Comparison of ENCODE assay signal across 8 cellular contexts in the genomic region with DNA sequence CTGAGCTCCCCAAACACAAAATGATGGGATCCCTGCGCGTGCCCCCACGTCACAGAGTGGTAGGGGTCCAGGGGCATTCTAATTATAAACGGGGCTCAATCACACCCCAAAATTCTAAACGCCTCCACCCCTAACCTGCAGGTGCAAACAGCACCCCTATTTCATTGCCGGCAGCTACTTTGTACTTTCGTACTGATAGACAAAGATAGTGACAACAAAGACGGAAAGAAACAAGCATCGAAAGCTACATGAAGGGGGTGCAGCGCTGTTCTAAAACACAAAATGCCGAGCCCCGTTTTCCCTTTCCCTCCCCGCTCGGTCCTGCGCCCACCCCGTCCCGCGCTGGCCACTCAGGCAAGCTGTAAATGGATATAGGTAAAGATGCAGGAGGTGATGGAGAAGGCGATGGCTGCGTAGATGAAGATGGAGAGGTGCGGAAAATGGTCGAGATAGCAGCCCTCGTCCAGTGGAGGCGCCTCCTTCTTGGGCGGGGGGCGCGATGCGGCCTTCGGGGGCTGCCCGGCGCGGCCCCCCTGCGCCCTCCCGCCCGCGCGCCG. TPM values are rescaled to one million over a fixed set of nuclear protein-coding genes. Genes with fewer than 3 reads are reported as not detected.
DNase-seq lines count a peak whose midpoint lies in the region; ATAC-seq and TF ChIP-seq lines count a peak whose summit lies in the region.

No MANE protein-coding gene starts in this region.

- peak; percentile 13 for DNase-seq in AG08395 (ENCODE audit: low spot score)
- DNase-seq in MCF 10A (ENCODE audit: unreplicated experiment) = no peak
- peak; percentile 4 for DNase-seq in medulla oblongata (ENCODE audit: extremely low spot score)
- DNase-seq in tibial artery = no peak
- DNase-seq in NCI-H345 treated with DMSO at 0.1 percent for 48 hours (lab: John Stamatoyannopoulos, UW; ENCODE audit: unreplicated experiment) = no peak
- DNase-seq in NCI-H1436 (lab: John Stamatoyannopoulos, UW) = no peak

- TF ChIP-seq CTCF in HEK293 (tag by site-specific recombination; IDR thresholded peaks at IDR 0.05) = no peak
- no peak for TF ChIP-seq CTCF in MCF 10A (IDR thresholded peaks at IDR 0.05; ENCODE audit: unreplicated experiment)
- TF ChIP-seq CTCF in tibial artery (IDR thresholded peaks at IDR 0.05) = no peak

- no peak overlapping the region; the same call in 1 of the 2 replicates for H3K27ac ChIP-seq in HEK293 (ENCODE audit: extremely low read depth, low read depth, low read length)
- H3K27ac ChIP-seq in tibial artery = peak overlapping the region in 1 of 2 donors; percentile 15

- POLR2A ChIA-PET in HEK293 (lab: Yijun Ruan, JAX) = interaction anchor here (0.8 to 8.3 kb wide), 10 partner anchors 9 to 309 kb away, joined by 3 to 73 read pairs (median 4); a partner anchor contains a TSS
- POLR2A ChIA-PET in MCF 10A (lab: Yijun Ruan, JAX) = interaction anchor here (1.1 to 2.0 kb wide), 3 partner anchors 12 to 20 kb away, joined by 3 to 4 read pairs (median 4); a partner anchor contains a TSS

- H3K9me3 Mint-ChIP-seq in MCF 10A (ENCODE audit: unreplicated experiment) = no peaks in the 10 kb centered on the region

- H3K4me1 ChIP-seq in HEK293 (ENCODE audit: control insufficient read depth, insufficient read depth, low read length) (peaks cover 3% of the 10 kb centered on the region; the same call in 1 of the 2 replicates), tibial artery (peaks cover 0 to 24% (median 18%) of the 10 kb centered on the region in 4 donors)

- peak overlapping the region; percentile 67 for H3K4me3 Mint-ChIP-seq in MCF 10A (ENCODE audit: unreplicated experiment)

- H3K4me3 ChIP-seq in HEK293 (ENCODE audit: low read depth, low read length) (peak overlapping the region; percentile 60), tibial artery (peak overlapping the region; percentile 54 to 69)

- ATAC-seq in HG02623 (IDR thresholded peaks at IDR 0.05; ENCODE audit: unreplicated experiment) = no peak

- peaks cover 11% of the 10 kb centered on the region for H3K27me3 Mint-ChIP-seq in MCF 10A (ENCODE audit: insufficient read depth, unreplicated experiment)

- no peaks in the 10 kb centered on the region for H3K36me3 Mint-ChIP-seq in MCF 10A (ENCODE audit: insufficient read depth, unreplicated experiment)

- H3K36me3 ChIP-seq in HEK293 (ENCODE audit: control insufficient read depth in 2 of 2, insufficient read depth in 1 of 2, low read length in 2 of 2) (no peaks in the 10 kb centered on the region; a peak in 1 of 3 replicates), tibial artery (peaks cover 0 to under 1% (median 0%) of the 10 kb centered on the region in 3 donors)

- intact Hi-C loops in MCF 10A (cut with micrococcal nuclease) (no loop called here), tibial artery (cut with DNase I; ENCODE audit: low total_unique reads) (no loop called here)

- H3K4me1 Mint-ChIP-seq in MCF 10A (ENCODE audit: insufficient read depth, unreplicated experiment) = peaks cover 5% of the 10 kb centered on the region

- CTCF ChIA-PET in HEK293 (lab: Yijun Ruan, JAX) (interaction anchor here (0.6 to 1.6 kb wide), 5 partner anchors 16 to 714 kb away, joined by 3 to 7 read pairs (median 3); no protein-coding TSS in a partner anchor), MCF 10A (lab: Yijun Ruan, JAX) (interaction anchor here (0.8 to 1.2 kb wide), 2 partner anchors 87 to 95 kb away, joined by 3 read pairs; no protein-coding TSS in a partner anchor)

- BruUV-seq in MCF 10A (replicated peaks; lab: Mats Ljungman, UMichigan) = no TSS peak

- H3K27ac Mint-ChIP-seq in MCF 10A (ENCODE audit: low read depth, unreplicated experiment) = no peak overlapping the region

- H3K27me3 ChIP-seq in tibial artery = peaks cover 0 to 12% of the 10 kb centered on the region in 2 donors

- H3K9me3 ChIP-seq in HEK293 (ENCODE audit: control insufficient read depth, insufficient read depth, low read depth, low read length) = no peaks in the 10 kb centered on the region
- no peaks in the 10 kb centered on the region for H3K9me3 ChIP-seq in tibial artery

TF ChIP-seq in HEK293, 187 proteins besides CTCF, POLR2A, EP300 and RAD21:
- TF ChIP-seq, protein P1, sequence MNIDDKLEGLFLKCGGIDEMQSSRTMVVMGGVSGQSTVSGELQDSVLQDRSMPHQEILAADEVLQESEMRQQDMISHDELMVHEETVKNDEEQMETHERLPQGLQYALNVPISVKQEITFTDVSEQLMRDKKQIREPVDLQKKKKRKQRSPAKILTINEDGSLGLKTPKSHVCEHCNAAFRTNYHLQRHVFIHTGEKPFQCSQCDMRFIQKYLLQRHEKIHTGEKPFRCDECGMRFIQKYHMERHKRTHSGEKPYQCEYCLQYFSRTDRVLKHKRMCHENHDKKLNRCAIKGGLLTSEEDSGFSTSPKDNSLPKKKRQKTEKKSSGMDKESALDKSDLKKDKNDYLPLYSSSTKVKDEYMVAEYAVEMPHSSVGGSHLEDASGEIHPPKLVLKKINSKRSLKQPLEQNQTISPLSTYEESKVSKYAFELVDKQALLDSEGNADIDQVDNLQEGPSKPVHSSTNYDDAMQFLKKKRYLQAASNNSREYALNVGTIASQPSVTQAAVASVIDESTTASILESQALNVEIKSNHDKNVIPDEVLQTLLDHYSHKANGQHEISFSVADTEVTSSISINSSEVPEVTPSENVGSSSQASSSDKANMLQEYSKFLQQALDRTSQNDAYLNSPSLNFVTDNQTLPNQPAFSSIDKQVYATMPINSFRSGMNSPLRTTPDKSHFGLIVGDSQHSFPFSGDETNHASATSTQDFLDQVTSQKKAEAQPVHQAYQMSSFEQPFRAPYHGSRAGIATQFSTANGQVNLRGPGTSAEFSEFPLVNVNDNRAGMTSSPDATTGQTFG (tag by site-specific recombination; IDR thresholded peaks at IDR 0.05; ENCODE audit: borderline replicate concordance) = no peak
- TF ChIP-seq ZNF624 (tag by site-specific recombination; IDR thresholded peaks at IDR 0.05) (no peak), ZNF701 (tag by site-specific recombination; IDR thresholded peaks at IDR 0.05) (no peak), ZNF654 (tag by site-specific recombination; IDR thresholded peaks at IDR 0.05; ENCODE audit: low read depth) (no peak), ZNF311 (tag by site-specific recombination; IDR thresholded peaks at IDR 0.05; ENCODE audit: borderline replicate concordance) (no peak)
- TF ChIP-seq, protein P2, sequence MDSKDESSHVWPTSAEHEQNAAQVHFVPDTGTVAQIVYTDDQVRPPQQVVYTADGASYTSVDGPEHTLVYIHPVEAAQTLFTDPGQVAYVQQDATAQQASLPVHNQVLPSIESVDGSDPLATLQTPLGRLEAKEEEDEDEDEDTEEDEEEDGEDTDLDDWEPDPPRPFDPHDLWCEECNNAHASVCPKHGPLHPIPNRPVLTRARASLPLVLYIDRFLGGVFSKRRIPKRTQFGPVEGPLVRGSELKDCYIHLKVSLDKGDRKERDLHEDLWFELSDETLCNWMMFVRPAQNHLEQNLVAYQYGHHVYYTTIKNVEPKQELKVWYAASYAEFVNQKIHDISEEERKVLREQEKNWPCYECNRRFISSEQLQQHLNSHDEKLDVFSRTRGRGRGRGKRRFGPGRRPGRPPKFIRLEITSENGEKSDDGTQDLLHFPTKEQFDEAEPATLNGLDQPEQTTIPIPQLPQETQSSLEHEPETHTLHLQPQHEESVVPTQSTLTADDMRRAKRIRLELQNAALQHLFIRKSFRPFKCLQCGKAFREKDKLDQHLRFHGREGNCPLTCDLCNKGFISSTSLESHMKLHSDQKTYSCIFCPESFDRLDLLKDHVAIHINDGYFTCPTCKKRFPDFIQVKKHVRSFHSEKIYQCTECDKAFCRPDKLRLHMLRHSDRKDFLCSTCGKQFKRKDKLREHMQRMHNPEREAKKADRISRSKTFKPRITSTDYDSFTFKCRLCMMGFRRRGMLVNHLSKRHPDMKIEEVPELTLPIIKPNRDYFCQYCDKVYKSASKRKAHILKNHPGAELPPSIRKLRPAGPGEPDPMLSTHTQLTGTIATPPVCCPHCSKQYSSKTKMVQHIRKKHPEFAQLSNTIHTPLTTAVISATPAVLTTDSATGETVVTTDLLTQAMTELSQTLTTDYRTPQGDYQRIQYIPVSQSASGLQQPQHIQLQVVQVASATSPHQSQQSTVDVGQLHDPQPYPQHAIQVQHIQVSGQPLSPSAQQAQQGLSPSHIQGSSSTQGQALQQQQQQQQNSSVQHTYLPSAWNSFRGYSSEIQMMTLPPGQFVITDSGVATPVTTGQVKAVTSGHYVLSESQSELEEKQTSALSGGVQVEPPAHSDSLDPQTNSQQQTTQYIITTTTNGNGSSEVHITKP (tag by site-specific recombination; IDR thresholded peaks at IDR 0.05) = no peak
- TF ChIP-seq, protein P3, sequence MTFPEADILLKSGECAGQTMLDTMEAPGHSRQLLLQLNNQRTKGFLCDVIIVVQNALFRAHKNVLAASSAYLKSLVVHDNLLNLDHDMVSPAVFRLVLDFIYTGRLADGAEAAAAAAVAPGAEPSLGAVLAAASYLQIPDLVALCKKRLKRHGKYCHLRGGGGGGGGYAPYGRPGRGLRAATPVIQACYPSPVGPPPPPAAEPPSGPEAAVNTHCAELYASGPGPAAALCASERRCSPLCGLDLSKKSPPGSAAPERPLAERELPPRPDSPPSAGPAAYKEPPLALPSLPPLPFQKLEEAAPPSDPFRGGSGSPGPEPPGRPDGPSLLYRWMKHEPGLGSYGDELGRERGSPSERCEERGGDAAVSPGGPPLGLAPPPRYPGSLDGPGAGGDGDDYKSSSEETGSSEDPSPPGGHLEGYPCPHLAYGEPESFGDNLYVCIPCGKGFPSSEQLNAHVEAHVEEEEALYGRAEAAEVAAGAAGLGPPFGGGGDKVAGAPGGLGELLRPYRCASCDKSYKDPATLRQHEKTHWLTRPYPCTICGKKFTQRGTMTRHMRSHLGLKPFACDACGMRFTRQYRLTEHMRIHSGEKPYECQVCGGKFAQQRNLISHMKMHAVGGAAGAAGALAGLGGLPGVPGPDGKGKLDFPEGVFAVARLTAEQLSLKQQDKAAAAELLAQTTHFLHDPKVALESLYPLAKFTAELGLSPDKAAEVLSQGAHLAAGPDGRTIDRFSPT (tag by site-specific recombination; IDR thresholded peaks at IDR 0.05) = no peak
- TF ChIP-seq, protein P4, sequence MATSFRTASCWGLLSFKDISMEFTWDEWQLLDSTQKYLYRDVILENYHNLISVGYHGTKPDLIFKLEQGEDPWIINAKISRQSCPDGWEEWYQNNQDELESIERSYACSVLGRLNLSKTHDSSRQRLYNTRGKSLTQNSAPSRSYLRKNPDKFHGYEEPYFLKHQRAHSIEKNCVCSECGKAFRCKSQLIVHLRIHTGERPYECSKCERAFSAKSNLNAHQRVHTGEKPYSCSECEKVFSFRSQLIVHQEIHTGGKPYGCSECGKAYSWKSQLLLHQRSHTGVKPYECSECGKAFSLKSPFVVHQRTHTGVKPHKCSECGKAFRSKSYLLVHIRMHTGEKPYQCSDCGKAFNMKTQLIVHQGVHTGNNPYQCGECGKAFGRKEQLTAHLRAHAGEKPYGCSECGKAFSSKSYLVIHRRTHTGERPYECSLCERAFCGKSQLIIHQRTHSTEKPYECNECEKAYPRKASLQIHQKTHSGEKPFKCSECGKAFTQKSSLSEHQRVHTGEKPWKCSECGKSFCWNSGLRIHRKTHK (tag by site-specific recombination; IDR thresholded peaks at IDR 0.05) = no peak

RNA-seq across cellular contexts. Expression of a gene that starts 14.0 kb away (rescaled TPM):
- total RNA-seq in MCF 10A (2022) = 32.8 and 44.2 TPM in 2 replicates

RNA-seq across cellular contexts. Expression of a gene that starts 14.3 kb away (rescaled TPM):
- total RNA-seq in MCF 10A (2022) = 107 and 125 TPM in 2 replicates

RNA-seq across cellular contexts. Expression of a gene that starts 31.5 kb away (rescaled TPM):
- total RNA-seq in MCF 10A (2022) = 32.1 and 41.0 TPM in 2 replicates

Comparison
In these comparisons a context has a peak if more than half of its experiments do, and no peak if none do; other contexts are left out.
1. DNase-seq: peak in AG08395 (single experiment) and medulla oblongata (single experiment); none in MCF 10A (single experiment), tibial artery (0 of 2), NCI-H345 treated with DMSO at 0.1 percent for 48 hours (single experiment) and NCI-H1436 (single experiment).